In the genomic region with DNA sequence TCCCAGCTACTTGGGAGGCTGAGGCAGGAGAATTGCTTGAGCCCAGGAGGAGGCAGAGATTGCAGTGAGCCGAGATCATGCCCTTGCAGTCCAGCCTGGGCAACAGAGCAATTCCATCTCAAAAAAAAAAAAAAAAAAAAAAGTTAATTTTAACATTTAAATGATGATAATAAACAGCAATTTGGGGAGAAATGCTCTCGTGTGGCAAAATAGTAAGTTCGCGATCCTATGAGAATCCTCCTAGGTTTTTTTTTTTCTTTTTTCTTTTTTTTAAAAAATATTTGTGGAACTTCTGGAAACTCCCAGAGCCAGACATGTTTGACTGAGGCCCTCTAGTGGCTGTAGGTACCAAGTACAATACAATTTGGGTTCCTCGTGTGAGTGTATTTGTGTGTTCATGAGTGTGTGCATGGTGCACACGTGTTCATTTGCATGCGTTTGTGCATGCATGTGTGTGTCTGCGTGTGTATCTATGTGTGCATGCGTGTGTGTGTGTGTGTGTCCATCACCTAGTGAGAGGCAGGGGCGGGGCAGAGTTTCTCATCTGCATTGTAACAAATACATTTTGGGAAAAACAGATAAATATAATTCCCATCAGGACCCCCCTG, we compare ENCODE assay signal across 8 cellular contexts. TPM values are rescaled to one million over a fixed set of nuclear protein-coding genes. Genes with fewer than 3 reads are reported as not detected.
DNase-seq lines count a peak whose midpoint lies in the region; ATAC-seq and TF ChIP-seq lines count a peak whose summit lies in the region.

No MANE protein-coding gene starts in this region.

- H3K27me3 ChIP-seq in prostate gland (replicated peaks; ENCODE audit: insufficient read depth) = no peaks in the 10 kb centered on the region

- no peak overlapping the region for H3K27ac ChIP-seq in prostate gland

- intact Hi-C loops in prostate gland (cut with DNase I) = loop anchor here (5.0 kb wide), 2 partner anchors 154 to 229 kb away; a partner anchor contains a TSS

- TF ChIP-seq CTCF in prostate gland (IDR thresholded peaks at IDR 0.05) = peak; percentile 64 to 80 (median 71)

- POLR2A ChIA-PET in HEK293T (lab: Yijun Ruan, JAX) = no interaction called here

- WGBS in prostate gland = 10% methylated on average over 10 of the region's 10 CpGs

- CTCF ChIA-PET in HEK293T (lab: Yijun Ruan, JAX) = interaction anchor here (0.6 kb wide), 1 partner anchor 26 kb away, joined by 4 read pairs; no protein-coding TSS in a partner anchor

- H3K9me3 ChIP-seq in prostate gland = no peaks in the 10 kb centered on the region

- H3K4me3 ChIP-seq in prostate gland = no peak overlapping the region

- DNase-seq in DMS114 treated with DMSO at 0.1 percent for 48 hours (lab: John Stamatoyannopoulos, UW; ENCODE audit: unreplicated experiment) (peak; percentile 22), HEK293T (ENCODE audit: extremely low spot score) (peak; percentile 59), NCI-H82 (lab: John Stamatoyannopoulos, UW) (peak; percentile 68), globus pallidus (ENCODE audit: low spot score) (peak; percentile 72), prostate gland (ENCODE audit: low spot score) (peak; percentile 10)
- peak; percentile 12 for DNase-seq in activated effector memory CD4-positive, alpha-beta T cell treated with Interleukin-2 at 50 U/mL for 16 hours

- H3K4me1 ChIP-seq in prostate gland (replicated peaks) = no peaks in the 10 kb centered on the region

- TF ChIP-seq POLR2A in prostate gland (IDR thresholded peaks at IDR 0.05) = no peak

- H3K36me3 ChIP-seq in prostate gland = no peaks in the 10 kb centered on the region

- ATAC-seq in GM19324 (IDR thresholded peaks at IDR 0.05; ENCODE audit: low FRiP score, unreplicated experiment) = no peak
- no peak for ATAC-seq in HG03469 (IDR thresholded peaks at IDR 0.05; ENCODE audit: unreplicated experiment)

TF ChIP-seq in HEK293T, 16 proteins besides CTCF, POLR2A, EP300 and RAD21:
- TF ChIP-seq ZNF384 (IDR thresholded peaks at IDR 0.05) (peak; percentile 96), ARNT (IDR thresholded peaks at IDR 0.05) (no peak), L3MBTL2 (conservative IDR thresholded peaks at IDR 0.05) (peak; percentile 32; the same call in 1 of the 2 replicates), SP1 (IDR thresholded peaks at IDR 0.05) (no peak), TARDBP (IDR thresholded peaks at IDR 0.05) (no peak), FOXM1 (IDR thresholded peaks at IDR 0.05; ENCODE audit: borderline replicate concordance) (no peak), ELF4 (IDR thresholded peaks at IDR 0.05) (no peak), LEF1 (IDR thresholded peaks at IDR 0.05; ENCODE audit: borderline replicate concordance) (no peak), FOXA1 (IDR thresholded peaks at IDR 0.05) (no peak), SUZ12 (IDR thresholded peaks at IDR 0.05) (no peak), HDGF (IDR thresholded peaks at IDR 0.05; ENCODE audit: borderline replicate concordance) (no peak), NFRKB (IDR thresholded peaks at IDR 0.05) (no peak)

RNA-seq across cellular contexts. Expression of a gene that starts 31.2 kb away (rescaled TPM):
- 1 to 10 TPM in 1 of 2 donors, under 1 TPM in 1; 0.14 to 2.2 TPM for total RNA-seq in prostate gland

RNA-seq across cellular contexts. Expression of a gene that starts 36.2 kb away (rescaled TPM):
- 10 to 100 TPM; 52.0 to 52.3 TPM for total RNA-seq in prostate gland

Comparison
In these comparisons a context has a peak if more than half of its experiments do, and no peak if none do; other contexts are left out.
1. DNase-seq: peak in every context shown above with its lines; median percentile 72 in globus pallidus; 68 in NCI-H82; 59 in HEK293T; 22 in DMS114 treated with DMSO at 0.1 percent for 48 hours; 12 in activated effector memory CD4-positive, alpha-beta T cell treated with Interleukin-2 at 50 U/mL for 16 hours; 10 in prostate gland.